In the genomic region with DNA sequence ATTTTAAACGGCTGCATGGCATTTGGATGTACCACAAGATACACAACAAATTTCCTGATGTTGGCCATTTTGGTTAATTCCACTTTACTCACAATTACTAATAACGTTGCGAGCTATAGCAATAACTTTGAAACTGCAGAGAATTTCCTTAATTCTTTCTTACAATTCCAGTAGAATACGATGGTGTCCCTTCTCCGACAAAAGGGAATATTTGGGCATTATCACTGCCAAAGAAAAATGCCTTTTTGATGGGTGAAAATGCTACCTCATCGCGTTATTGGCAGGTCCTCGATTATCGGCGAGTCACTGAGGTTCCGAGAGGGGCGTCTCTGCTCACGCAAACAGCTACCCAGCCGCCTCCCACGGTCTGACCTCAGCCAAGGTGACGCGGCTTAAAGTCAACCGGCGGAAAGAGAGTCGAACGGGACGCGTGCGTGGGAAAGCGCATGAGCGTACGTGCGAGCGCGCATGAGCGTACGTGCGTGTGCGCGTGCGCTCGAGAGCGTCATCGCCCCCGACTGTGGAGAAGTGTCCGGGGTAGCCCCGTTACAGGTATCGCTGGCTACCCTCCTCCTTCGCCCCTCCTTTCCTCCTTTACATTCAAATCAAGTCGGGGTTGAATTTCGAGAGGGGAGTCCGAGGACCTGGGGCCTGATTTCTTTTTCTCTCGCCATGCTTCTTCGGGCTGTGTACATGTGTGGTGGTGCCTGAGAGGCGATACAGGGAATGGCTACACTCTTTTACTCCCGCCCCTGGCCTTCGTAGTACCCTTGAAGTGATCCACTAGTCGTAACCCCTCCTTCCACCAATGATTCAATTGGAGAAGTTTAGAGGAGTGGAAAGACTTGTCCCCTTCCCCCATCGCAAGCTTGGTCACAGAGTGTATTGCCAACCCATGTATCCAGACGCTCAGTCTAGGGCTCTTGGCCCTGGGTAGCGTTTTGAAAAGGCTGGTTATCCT, we compare ENCODE assay signal across 8 cellular contexts. TPM values are rescaled to one million over a fixed set of nuclear protein-coding genes. Genes with fewer than 3 reads are reported as not detected.
DNase-seq lines count a peak whose midpoint lies in the region; ATAC-seq and TF ChIP-seq lines count a peak whose summit lies in the region.

OXSM (plus strand) TSS at position 495 of the 961 bp plus-strand sequence. CDS start 931 bp downstream, outside the sequence.

- peak within 1 kb of the TSS; percentile 83 for H3K14ac ChIP-seq in IMR-90 (replicated peaks; ENCODE audit: low read depth, low read length)

- H3K9me2 ChIP-seq in OCI-LY7 (ENCODE audit: insufficient read depth, low read length): no peaks in the 10 kb centered on the region

- no peak for TF ChIP-seq RAD21 in IMR-90 (IDR thresholded peaks at IDR 0.05; ENCODE audit: low read length)

- DNase-seq in DMS 273 treated with DMSO at 0.1 percent for 48 hours (lab: John Stamatoyannopoulos, UW) (peak; percentile 69), IMR-90 (peak; percentile 94), OCI-LY7 (ENCODE audit: low spot score) (peak; percentile 97), activated T-cell treated with anti-CD3 and anti-CD28 coated beads for 1 hour (ENCODE audit: low read depth) (peak; percentile 80), epithelial cell of prostate (ENCODE audit: low read depth, low spot score) (peak; percentile 61)
- DNase-seq in stimulated activated CD8-positive, alpha-beta memory T cell treated with anti-CD3 and anti-CD28 coated beads, Interleukin-2, amount 100 ng/mL, for 48 hours (ENCODE audit: low read depth in 2 of 2): peak; percentile 86 to 92

- peak within 1 kb of the TSS; percentile 65; the same call in 1 of the 2 replicates for H4K91ac ChIP-seq in IMR-90 (ENCODE audit: insufficient read depth, low read depth, low read length)

- in situ Hi-C loops in IMR-90 (cut with MboI; ENCODE audit: low sequenced_read_pairs): no loop called here

- H4K8ac ChIP-seq in IMR-90 (ENCODE audit: low read depth in 2 of 2, low read length in 2 of 2): peak within 1 kb of the TSS; percentile 42 to 91

- intact Hi-C loops in IMR-90 (cut with micrococcal nuclease) (no loop called here), OCI-LY7 (cut with micrococcal nuclease; ENCODE audit: unreplicated experiment) (loop anchor here (1.0 kb wide), 1 partner anchor 41 kb away; no protein-coding TSS in a partner anchor)

- peaks cover 4% of the 10 kb centered on the region; the same call in 1 of the 2 replicates for H3K9me1 ChIP-seq in IMR-90 (ENCODE audit: insufficient read depth, low read length)

- H3K4me1 ChIP-seq in IMR-90 (ENCODE audit: control insufficient read depth, insufficient read depth, low read length) (no peaks in the 10 kb centered on the region), OCI-LY7 (ENCODE audit: insufficient read depth, low read length, poor library complexity, severe bottlenecking) (peaks cover 60% of the 10 kb centered on the region), mononuclear cell (ENCODE audit: insufficient read depth, low read length) (peaks cover 24% of the 10 kb centered on the region)

- BruUV-seq in IMR-90 (replicated peaks; lab: Mats Ljungman, UMichigan) (no TSS peak), OCI-LY7 (replicated peaks; lab: Mats Ljungman, UMichigan) (TSS peak; percentile 62)

- WGBS in IMR-90 (ENCODE audit: extremely low coverage in 2 of 2, insufficient read length in 1 of 2), 2 experiments: 1% methylated on average over 14 of the region's 56 CpGs; no CpG with 5 or more reads in 1 of the 2 experiments

- H2BK5ac ChIP-seq in IMR-90 (ENCODE audit: low read depth, low read length, poor library complexity, severe bottlenecking): peak within 1 kb of the TSS; percentile 79

- H2AFZ ChIP-seq in IMR-90 (replicated peaks; ENCODE audit: low read length, poor library complexity) (peak within 1 kb of the TSS; percentile 96), OCI-LY7 (ENCODE audit: low read length) (peak within 1 kb of the TSS; percentile 68; the same call in 1 of the 2 replicates)

- peaks cover 10 to 11% of the 10 kb centered on the region in 2 experiments; a peak in 3 of 4 replicates for H3K79me1 ChIP-seq in IMR-90 (ENCODE audit: low read depth in 1 of 2, low read length in 2 of 2)

- TF ChIP-seq POLR2A in IMR-90 (IDR thresholded peaks at IDR 0.05; ENCODE audit: low read depth, low read length): peak; percentile 79

- H4K20me1 ChIP-seq in IMR-90 (ENCODE audit: insufficient read depth, low read length) (no peaks in the 10 kb centered on the region), OCI-LY7 (ENCODE audit: insufficient read depth, low read length) (no peaks in the 10 kb centered on the region)

- peak within 1 kb of the TSS; percentile 61 for H3K23ac ChIP-seq in IMR-90 (ENCODE audit: low read depth, low read length)

- H2AK9ac ChIP-seq in IMR-90 (replicated peaks; ENCODE audit: low read depth, low read length, poor library complexity): peak within 1 kb of the TSS; percentile 75

- ATAC-seq in GM21528 (IDR thresholded peaks at IDR 0.05; ENCODE audit: low FRiP score, unreplicated experiment) (peak; percentile 95), IMR-90 (ENCODE audit: low read depth) (peak; percentile 97)

- H2AK5ac ChIP-seq in IMR-90 (ENCODE audit: low read depth, low read length): peak within 1 kb of the TSS; percentile 18; the same call in 1 of the 2 replicates

- H3K27me3 ChIP-seq in IMR-90 (ENCODE audit: control insufficient read depth, insufficient read depth, low read length) (no peaks in the 10 kb centered on the region), mononuclear cell (ENCODE audit: insufficient read depth, low read length) (no peaks in the 10 kb centered on the region)

- peak within 1 kb of the TSS; percentile 85; the same call in 1 of the 2 replicates for H3K18ac ChIP-seq in IMR-90 (ENCODE audit: low read depth, low read length)

- H2BK15ac ChIP-seq in IMR-90 (ENCODE audit: low read depth, low read length): peak within 1 kb of the TSS; percentile 29; the same call in 1 of the 3 replicates

- TF ChIP-seq CTCF in IMR-90 (conservative IDR thresholded peaks at IDR 0.05; ENCODE audit: low read depth, low read length) (no peak), OCI-LY7 (conservative IDR thresholded peaks at IDR 0.05; ENCODE audit: low read length) (no peak)

- CTCF ChIA-PET in IMR-90 (lab: Yijun Ruan, JAX): interaction anchor here (1.3 kb wide), 1 partner anchor 64 kb away, joined by 3 read pairs; no protein-coding TSS in a partner anchor
- CTCF ChIA-PET in OCI-LY7 (lab: Charles Lee; ENCODE audit: unreplicated experiment): interaction anchor here (0.5 to 1.1 kb wide), 3 partner anchors 41 to 1640 kb away, joined by 3 to 5 read pairs (median 3); no protein-coding TSS in a partner anchor

- dilution Hi-C loops in IMR-90 (cut with HindIII; ENCODE audit: low sequenced_read_pairs, unreplicated experiment): no loop called here

- H3K56ac ChIP-seq in IMR-90 (ENCODE audit: extremely low read depth, insufficient read depth, low read length): peak within 1 kb of the TSS; percentile 80

- peaks cover 27% of the 10 kb centered on the region; the same call in 1 of the 2 replicates for H3K79me2 ChIP-seq in OCI-LY7 (ENCODE audit: insufficient read depth, low read depth, low read length)

- H3K36me3 ChIP-seq in IMR-90 (ENCODE audit: control insufficient read depth, insufficient read depth, low read length): no peaks in the 10 kb centered on the region; the same call in 1 of the 2 replicates
- H3K36me3 ChIP-seq in OCI-LY7 (ENCODE audit: insufficient read depth, low read length): peaks cover 14% of the 10 kb centered on the region; the same call in 1 of the 2 replicates

- H3K4me2 ChIP-seq in IMR-90 (ENCODE audit: low read depth, low read length): peak within 1 kb of the TSS; percentile 91
- H3K4me2 ChIP-seq in OCI-LY7 (ENCODE audit: low read length): peak within 1 kb of the TSS; percentile 91

- H3K4me3 ChIP-seq in IMR-90 (ENCODE audit: insufficient read depth, low read depth, low read length) (peak within 1 kb of the TSS; percentile 60), OCI-LY7 (ENCODE audit: low read depth, low read length, poor library complexity, severe bottlenecking) (peak within 1 kb of the TSS; percentile 81), mononuclear cell (ENCODE audit: low read length) (peak within 1 kb of the TSS; percentile 76)

- peak within 1 kb of the TSS; percentile 91 for H3K9ac ChIP-seq in IMR-90 (ENCODE audit: low read depth, low read length)

- H4K5ac ChIP-seq in IMR-90 (ENCODE audit: low read depth, low read length): peak within 1 kb of the TSS; percentile 96

- H2BK120ac ChIP-seq in IMR-90 (ENCODE audit: low read depth, low read length): peak within 1 kb of the TSS; percentile 32

- no peak within 1 kb of the TSS for H2BK20ac ChIP-seq in IMR-90 (ENCODE audit: low read depth, low read length)

- POLR2A ChIA-PET in IMR-90 (lab: Charles Lee; ENCODE audit: unreplicated experiment): interaction anchor here (0.6 kb wide), 2 partner anchors 18 to 152 kb away, joined by 3 to 4 read pairs; no protein-coding TSS in a partner anchor
- POLR2A ChIA-PET in OCI-LY7 (lab: Charles Lee): interaction anchor here (0.7 to 4.2 kb wide), 21 partner anchors 9 to 1722 kb away, joined by 3 to 20 read pairs (median 4); no protein-coding TSS in a partner anchor

- H3K9me3 ChIP-seq in IMR-90 (ENCODE audit: control insufficient read depth, insufficient read depth, low read length) (no peaks in the 10 kb centered on the region), OCI-LY7 (ENCODE audit: low read length) (no peaks in the 10 kb centered on the region), mononuclear cell (ENCODE audit: low read depth, low read length) (no peaks in the 10 kb centered on the region)

- H3K27ac ChIP-seq in IMR-90 (ENCODE audit: insufficient read depth, low read length): peak within 1 kb of the TSS; percentile 74
- peak within 1 kb of the TSS; percentile 83 for H3K27ac ChIP-seq in OCI-LY7 (ENCODE audit: low read depth, low read length, poor library complexity, severe bottlenecking)
- peak within 1 kb of the TSS; percentile 66 for H3K27ac ChIP-seq in epithelial cell of prostate

- peak within 1 kb of the TSS; percentile 76 for H3K4ac ChIP-seq in IMR-90 (ENCODE audit: low read depth, low read length)

TF ChIP-seq in IMR-90, 13 proteins besides CTCF, POLR2A, EP300 and RAD21 (continues in another document):
- peak; percentile 16 for TF ChIP-seq RCOR1 (IDR thresholded peaks at IDR 0.05; ENCODE audit: insufficient replicate concordance, low read length)

RNA-seq across cellular contexts. Expression of gene OXSM, which starts in this region (rescaled TPM):
- total RNA-seq in IMR-90 (2012; rRNA removed): 10.6 and 15.4 TPM in 2 replicates
- 9.9 and 11.4 TPM in 2 replicates for polyA plus RNA-seq in IMR-90 (2012; rRNA removed)
- polyA plus RNA-seq in IMR-90 (2012; cell fraction: cytosol; rRNA removed): 3.1 and 5.0 TPM in 2 replicates
- polyA plus RNA-seq in IMR-90 (2012; cell fraction: nucleus; rRNA removed; ENCODE audit: low replicate concordance): 17.3 and 21.1 TPM in 2 replicates
- total RNA-seq in OCI-LY7 (2014; rRNA removed; shearing (Covaris generic)): 9.5 and 17.3 TPM in 2 replicates
- 14.9 and 17.0 TPM in 2 replicates for total RNA-seq in OCI-LY7 (2022)
- total RNA-seq in mononuclear cell: 15.1 TPM

Comparison
In these comparisons a context has a peak if more than half of its experiments do, and no peak if none do; other contexts are left out.
1. Peak in every context shown above with its lines: DNase-seq, ATAC-seq, H3K4me3 ChIP-seq and H3K27ac ChIP-seq.